ENCODE assay signal across 1 cellular context in the genomic region with DNA sequence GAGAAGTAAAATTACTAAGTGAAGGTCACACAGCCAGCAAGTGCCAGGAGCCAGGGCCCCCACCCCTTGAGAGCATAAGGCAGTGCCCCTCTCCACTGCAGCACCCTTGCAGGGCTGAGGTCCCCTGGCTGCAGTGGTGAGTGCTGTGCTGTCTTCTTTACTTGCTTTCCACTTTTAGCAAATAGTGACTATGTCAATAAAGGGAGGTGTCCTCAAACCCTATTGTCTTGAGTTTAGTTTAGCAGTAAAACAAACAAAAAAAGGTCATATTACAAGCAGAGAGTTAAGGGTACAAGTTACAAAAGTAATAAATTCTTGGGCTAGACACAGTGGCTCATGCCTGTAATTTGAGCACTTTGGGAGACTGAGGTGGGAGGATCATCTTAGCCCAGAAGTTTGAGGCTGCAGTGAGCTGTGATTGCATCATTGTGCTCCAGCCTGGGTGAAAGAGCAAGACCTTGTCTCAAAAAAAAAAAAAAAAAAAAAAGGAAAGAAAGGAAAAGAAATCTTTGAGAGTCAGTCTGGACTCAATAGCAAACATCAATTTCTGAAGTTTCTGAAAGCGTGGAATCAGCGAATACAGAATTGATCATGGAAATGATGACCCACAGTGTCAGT.
TF ChIP-seq lines count a peak whose summit lies in the region.

No MANE protein-coding gene starts in this region.

TF ChIP-seq in HepG2, 621 proteins besides CTCF, POLR2A, EP300 and RAD21 (continued from another document and continues in another):
- TF ChIP-seq, protein P1, sequence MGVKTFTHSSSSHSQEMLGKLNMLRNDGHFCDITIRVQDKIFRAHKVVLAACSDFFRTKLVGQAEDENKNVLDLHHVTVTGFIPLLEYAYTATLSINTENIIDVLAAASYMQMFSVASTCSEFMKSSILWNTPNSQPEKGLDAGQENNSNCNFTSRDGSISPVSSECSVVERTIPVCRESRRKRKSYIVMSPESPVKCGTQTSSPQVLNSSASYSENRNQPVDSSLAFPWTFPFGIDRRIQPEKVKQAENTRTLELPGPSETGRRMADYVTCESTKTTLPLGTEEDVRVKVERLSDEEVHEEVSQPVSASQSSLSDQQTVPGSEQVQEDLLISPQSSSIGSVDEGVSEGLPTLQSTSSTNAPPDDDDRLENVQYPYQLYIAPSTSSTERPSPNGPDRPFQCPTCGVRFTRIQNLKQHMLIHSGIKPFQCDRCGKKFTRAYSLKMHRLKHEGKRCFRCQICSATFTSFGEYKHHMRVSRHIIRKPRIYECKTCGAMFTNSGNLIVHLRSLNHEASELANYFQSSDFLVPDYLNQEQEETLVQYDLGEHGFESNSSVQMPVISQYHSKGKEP (CRISPR knock-in tag; IDR thresholded peaks at IDR 0.05), result no peak
- TF ChIP-seq, protein P2, sequence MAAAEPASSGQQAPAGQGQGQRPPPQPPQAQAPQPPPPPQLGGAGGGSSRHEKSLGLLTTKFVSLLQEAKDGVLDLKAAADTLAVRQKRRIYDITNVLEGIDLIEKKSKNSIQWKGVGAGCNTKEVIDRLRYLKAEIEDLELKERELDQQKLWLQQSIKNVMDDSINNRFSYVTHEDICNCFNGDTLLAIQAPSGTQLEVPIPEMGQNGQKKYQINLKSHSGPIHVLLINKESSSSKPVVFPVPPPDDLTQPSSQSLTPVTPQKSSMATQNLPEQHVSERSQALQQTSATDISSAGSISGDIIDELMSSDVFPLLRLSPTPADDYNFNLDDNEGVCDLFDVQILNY (CRISPR knock-in tag; conservative IDR thresholded peaks at IDR 0.05), result no peak
- TF ChIP-seq, protein P3, sequence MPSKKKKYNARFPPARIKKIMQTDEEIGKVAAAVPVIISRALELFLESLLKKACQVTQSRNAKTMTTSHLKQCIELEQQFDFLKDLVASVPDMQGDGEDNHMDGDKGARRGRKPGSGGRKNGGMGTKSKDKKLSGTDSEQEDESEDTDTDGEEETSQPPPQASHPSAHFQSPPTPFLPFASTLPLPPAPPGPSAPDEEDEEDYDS (CRISPR knock-in tag; IDR thresholded peaks at IDR 0.05), result 0 out of 2 replicates have a peak, but pooled peaks have one; percentile 24
- TF ChIP-seq RFX1 (IDR thresholded peaks at IDR 0.05), result no peak
- no peak for TF ChIP-seq PTBP1 (IDR thresholded peaks at IDR 0.05; ENCODE audit: low read depth, low read length, poor library complexity, severe bottlenecking)
- TF ChIP-seq, protein P4, sequence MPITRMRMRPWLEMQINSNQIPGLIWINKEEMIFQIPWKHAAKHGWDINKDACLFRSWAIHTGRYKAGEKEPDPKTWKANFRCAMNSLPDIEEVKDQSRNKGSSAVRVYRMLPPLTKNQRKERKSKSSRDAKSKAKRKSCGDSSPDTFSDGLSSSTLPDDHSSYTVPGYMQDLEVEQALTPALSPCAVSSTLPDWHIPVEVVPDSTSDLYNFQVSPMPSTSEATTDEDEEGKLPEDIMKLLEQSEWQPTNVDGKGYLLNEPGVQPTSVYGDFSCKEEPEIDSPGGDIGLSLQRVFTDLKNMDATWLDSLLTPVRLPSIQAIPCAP (CRISPR knock-in tag; IDR thresholded peaks at IDR 0.05; ENCODE audit: low read depth), result no peak
- TF ChIP-seq, protein P5, sequence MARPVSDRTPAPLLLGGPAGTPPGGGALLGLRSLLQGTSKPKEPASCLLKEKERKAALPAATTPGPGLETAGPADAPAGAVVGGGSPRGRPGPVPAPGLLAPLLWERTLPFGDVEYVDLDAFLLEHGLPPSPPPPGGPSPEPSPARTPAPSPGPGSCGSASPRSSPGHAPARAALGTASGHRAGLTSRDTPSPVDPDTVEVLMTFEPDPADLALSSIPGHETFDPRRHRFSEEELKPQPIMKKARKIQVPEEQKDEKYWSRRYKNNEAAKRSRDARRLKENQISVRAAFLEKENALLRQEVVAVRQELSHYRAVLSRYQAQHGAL (CRISPR knock-in tag; IDR thresholded peaks at IDR 0.05; ENCODE audit: not compliant biosample characterization), result no peak
- TF ChIP-seq, protein P6, sequence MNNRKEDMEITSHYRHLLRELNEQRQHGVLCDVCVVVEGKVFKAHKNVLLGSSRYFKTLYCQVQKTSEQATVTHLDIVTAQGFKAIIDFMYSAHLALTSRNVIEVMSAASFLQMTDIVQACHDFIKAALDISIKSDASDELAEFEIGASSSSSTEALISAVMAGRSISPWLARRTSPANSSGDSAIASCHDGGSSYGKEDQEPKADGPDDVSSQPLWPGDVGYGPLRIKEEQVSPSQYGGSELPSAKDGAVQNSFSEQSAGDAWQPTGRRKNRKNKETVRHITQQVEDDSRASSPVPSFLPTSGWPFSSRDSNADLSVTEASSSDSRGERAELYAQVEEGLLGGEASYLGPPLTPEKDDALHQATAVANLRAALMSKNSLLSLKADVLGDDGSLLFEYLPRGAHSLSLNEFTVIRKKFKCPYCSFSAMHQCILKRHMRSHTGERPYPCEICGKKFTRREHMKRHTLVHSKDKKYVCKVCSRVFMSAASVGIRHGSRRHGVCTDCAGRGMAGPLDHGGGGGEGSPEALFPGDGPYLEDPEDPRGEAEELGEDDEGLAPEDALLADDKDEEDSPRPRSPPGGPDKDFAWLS (CRISPR knock-in tag; IDR thresholded peaks at IDR 0.05; ENCODE audit: borderline replicate concordance), result no peak
- TF ChIP-seq, protein P7, sequence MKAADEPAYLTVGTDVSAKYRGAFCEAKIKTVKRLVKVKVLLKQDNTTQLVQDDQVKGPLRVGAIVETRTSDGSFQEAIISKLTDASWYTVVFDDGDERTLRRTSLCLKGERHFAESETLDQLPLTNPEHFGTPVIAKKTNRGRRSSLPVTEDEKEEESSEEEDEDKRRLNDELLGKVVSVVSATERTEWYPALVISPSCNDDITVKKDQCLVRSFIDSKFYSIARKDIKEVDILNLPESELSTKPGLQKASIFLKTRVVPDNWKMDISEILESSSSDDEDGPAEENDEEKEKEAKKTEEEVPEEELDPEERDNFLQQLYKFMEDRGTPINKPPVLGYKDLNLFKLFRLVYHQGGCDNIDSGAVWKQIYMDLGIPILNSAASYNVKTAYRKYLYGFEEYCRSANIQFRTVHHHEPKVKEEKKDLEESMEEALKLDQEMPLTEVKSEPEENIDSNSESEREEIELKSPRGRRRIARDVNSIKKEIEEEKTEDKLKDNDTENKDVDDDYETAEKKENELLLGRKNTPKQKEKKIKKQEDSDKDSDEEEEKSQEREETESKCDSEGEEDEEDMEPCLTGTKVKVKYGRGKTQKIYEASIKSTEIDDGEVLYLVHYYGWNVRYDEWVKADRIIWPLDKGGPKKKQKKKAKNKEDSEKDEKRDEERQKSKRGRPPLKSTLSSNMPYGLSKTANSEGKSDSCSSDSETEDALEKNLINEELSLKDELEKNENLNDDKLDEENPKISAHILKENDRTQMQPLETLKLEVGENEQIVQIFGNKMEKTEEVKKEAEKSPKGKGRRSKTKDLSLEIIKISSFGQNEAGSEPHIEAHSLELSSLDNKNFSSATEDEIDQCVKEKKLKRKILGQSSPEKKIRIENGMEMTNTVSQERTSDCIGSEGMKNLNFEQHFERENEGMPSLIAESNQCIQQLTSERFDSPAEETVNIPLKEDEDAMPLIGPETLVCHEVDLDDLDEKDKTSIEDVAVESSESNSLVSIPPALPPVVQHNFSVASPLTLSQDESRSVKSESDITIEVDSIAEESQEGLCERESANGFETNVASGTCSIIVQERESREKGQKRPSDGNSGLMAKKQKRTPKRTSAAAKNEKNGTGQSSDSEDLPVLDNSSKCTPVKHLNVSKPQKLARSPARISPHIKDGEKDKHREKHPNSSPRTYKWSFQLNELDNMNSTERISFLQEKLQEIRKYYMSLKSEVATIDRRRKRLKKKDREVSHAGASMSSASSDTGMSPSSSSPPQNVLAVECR (CRISPR knock-in tag; IDR thresholded peaks at IDR 0.05; ENCODE audit: borderline replicate concordance), result no peak; the same call in 1 of the 2 replicates
- TF ChIP-seq ZNF30 (CRISPR knock-in tag; IDR thresholded peaks at IDR 0.05), result no peak
- peak; percentile 68; the same call in 1 of the 2 replicates for TF ChIP-seq NKX3-1 (CRISPR knock-in tag; IDR thresholded peaks at IDR 0.05)
- no peak for TF ChIP-seq ZNF337 (CRISPR knock-in tag; IDR thresholded peaks at IDR 0.05; ENCODE audit: borderline replicate concordance, low read depth)
- TF ChIP-seq ZNF331 (CRISPR knock-in tag; IDR thresholded peaks at IDR 0.05), result peak; percentile 39
- TF ChIP-seq NFRKB (IDR thresholded peaks at IDR 0.05), result no peak
- TF ChIP-seq GTF2F1 (IDR thresholded peaks at IDR 0.05; ENCODE audit: low read length), result no peak
- TF ChIP-seq MATR3 (CRISPR knock-in tag; IDR thresholded peaks at IDR 0.05), result no peak
- TF ChIP-seq HOXD1 (CRISPR knock-in tag; IDR thresholded peaks at IDR 0.05), result no peak
- peak; percentile 82; the same call in 1 of the 2 replicates for TF ChIP-seq HMG20A (CRISPR knock-in tag; IDR thresholded peaks at IDR 0.05; ENCODE audit: borderline replicate concordance)
- no peak for TF ChIP-seq ZBTB1 (CRISPR knock-in tag; IDR thresholded peaks at IDR 0.05; ENCODE audit: borderline replicate concordance)
- no peak for TF ChIP-seq ATRX (CRISPR knock-in tag; IDR thresholded peaks at IDR 0.05; ENCODE audit: borderline replicate concordance)
- no peak for TF ChIP-seq HIVEP1 (CRISPR knock-in tag; IDR thresholded peaks at IDR 0.05)
- no peak for TF ChIP-seq SNAPC2 (CRISPR knock-in tag; IDR thresholded peaks at IDR 0.05)
- TF ChIP-seq STAT5B (CRISPR knock-in tag; IDR thresholded peaks at IDR 0.05), result no peak
- no peak for TF ChIP-seq ZNF562 (CRISPR knock-in tag; IDR thresholded peaks at IDR 0.05; ENCODE audit: borderline replicate concordance)
- TF ChIP-seq ZNF674 (CRISPR knock-in tag; IDR thresholded peaks at IDR 0.05; ENCODE audit: low read depth), result no peak
- TF ChIP-seq CENPX (CRISPR knock-in tag; IDR thresholded peaks at IDR 0.05), result no peak
- TF ChIP-seq MIER3 (CRISPR knock-in tag; IDR thresholded peaks at IDR 0.05; ENCODE audit: borderline replicate concordance), result peak; percentile 51; the same call in 1 of the 2 replicates
- TF ChIP-seq, protein P8, sequence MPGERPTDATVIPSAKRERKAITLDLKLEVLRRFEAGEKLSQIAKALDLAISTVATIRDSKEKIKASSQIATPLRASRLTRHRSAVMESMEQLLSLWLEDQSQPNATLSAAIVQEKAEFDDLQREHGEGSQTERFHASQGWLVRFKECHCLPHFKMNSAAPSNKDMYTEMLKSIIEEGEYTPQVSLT (CRISPR knock-in tag; IDR thresholded peaks at IDR 0.05; ENCODE audit: borderline replicate concordance, low read depth), result no peak
- no peak; the same call in 1 of the 2 replicates for TF ChIP-seq ZBTB7B (CRISPR knock-in tag; IDR thresholded peaks at IDR 0.05)
- TF ChIP-seq CC2D1A (CRISPR knock-in tag; IDR thresholded peaks at IDR 0.05), result no peak
- TF ChIP-seq, protein P9, sequence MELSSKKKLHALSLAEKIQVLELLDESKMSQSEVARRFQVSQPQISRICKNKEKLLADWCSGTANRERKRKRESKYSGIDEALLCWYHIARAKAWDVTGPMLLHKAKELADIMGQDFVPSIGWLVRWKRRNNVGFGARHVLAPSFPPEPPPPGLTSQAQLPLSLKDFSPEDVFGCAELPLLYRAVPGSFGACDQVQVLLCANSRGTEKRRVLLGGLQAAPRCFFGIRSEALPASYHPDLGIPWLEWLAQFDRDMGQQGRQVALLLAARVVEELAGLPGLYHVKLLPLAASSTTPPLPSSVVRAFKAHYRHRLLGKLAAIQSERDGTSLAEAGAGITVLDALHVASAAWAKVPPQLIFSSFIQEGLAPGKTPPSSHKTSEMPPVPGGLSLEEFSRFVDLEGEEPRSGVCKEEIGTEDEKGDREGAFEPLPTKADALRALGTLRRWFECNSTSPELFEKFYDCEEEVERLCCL (CRISPR knock-in tag; IDR thresholded peaks at IDR 0.05; ENCODE audit: borderline replicate concordance), result no peak
- TF ChIP-seq CAMTA2 (CRISPR knock-in tag; IDR thresholded peaks at IDR 0.05; ENCODE audit: borderline replicate concordance), result no peak
- no peak for TF ChIP-seq ZNF850 (CRISPR knock-in tag; conservative IDR thresholded peaks at IDR 0.05)
- no peak for TF ChIP-seq MED8 (CRISPR knock-in tag; IDR thresholded peaks at IDR 0.05; ENCODE audit: insufficient replicate concordance)
- TF ChIP-seq, protein P10, sequence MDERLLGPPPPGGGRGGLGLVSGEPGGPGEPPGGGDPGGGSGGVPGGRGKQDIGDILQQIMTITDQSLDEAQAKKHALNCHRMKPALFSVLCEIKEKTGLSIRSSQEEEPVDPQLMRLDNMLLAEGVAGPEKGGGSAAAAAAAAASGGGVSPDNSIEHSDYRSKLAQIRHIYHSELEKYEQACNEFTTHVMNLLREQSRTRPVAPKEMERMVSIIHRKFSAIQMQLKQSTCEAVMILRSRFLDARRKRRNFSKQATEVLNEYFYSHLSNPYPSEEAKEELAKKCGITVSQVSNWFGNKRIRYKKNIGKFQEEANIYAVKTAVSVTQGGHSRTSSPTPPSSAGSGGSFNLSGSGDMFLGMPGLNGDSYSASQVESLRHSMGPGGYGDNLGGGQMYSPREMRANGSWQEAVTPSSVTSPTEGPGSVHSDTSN (CRISPR knock-in tag; IDR thresholded peaks at IDR 0.05), result no peak
- TF ChIP-seq ZNF121 (CRISPR knock-in tag; IDR thresholded peaks at IDR 0.05), result no peak
- no peak for TF ChIP-seq SIN3A (IDR thresholded peaks at IDR 0.05; ENCODE audit: borderline replicate concordance, low read depth, low read length)
- TF ChIP-seq ZNF615 (CRISPR knock-in tag; IDR thresholded peaks at IDR 0.05; ENCODE audit: borderline replicate concordance), result no peak
- TF ChIP-seq RCOR2 (CRISPR knock-in tag; IDR thresholded peaks at IDR 0.05), result peak; percentile 59
- no peak for TF ChIP-seq MYC (CRISPR knock-in tag; IDR thresholded peaks at IDR 0.05; ENCODE audit: borderline replicate concordance)
- TF ChIP-seq FOXA1 (IDR thresholded peaks at IDR 0.05), result peak; percentile 59
- TF ChIP-seq FOXA1 (CRISPR knock-in tag; IDR thresholded peaks at IDR 0.05), result peak; percentile 94
- TF ChIP-seq, protein P11, sequence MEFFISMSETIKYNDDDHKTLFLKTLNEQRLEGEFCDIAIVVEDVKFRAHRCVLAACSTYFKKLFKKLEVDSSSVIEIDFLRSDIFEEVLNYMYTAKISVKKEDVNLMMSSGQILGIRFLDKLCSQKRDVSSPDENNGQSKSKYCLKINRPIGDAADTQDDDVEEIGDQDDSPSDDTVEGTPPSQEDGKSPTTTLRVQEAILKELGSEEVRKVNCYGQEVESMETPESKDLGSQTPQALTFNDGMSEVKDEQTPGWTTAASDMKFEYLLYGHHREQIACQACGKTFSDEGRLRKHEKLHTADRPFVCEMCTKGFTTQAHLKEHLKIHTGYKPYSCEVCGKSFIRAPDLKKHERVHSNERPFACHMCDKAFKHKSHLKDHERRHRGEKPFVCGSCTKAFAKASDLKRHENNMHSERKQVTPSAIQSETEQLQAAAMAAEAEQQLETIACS (CRISPR knock-in tag; IDR thresholded peaks at IDR 0.05), result no peak
- TF ChIP-seq NBN (conservative IDR thresholded peaks at IDR 0.05), result no peak
- TF ChIP-seq, protein P12, sequence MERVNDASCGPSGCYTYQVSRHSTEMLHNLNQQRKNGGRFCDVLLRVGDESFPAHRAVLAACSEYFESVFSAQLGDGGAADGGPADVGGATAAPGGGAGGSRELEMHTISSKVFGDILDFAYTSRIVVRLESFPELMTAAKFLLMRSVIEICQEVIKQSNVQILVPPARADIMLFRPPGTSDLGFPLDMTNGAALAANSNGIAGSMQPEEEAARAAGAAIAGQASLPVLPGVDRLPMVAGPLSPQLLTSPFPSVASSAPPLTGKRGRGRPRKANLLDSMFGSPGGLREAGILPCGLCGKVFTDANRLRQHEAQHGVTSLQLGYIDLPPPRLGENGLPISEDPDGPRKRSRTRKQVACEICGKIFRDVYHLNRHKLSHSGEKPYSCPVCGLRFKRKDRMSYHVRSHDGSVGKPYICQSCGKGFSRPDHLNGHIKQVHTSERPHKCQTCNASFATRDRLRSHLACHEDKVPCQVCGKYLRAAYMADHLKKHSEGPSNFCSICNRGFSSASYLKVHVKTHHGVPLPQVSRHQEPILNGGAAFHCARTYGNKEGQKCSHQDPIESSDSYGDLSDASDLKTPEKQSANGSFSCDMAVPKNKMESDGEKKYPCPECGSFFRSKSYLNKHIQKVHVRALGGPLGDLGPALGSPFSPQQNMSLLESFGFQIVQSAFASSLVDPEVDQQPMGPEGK (CRISPR knock-in tag; IDR thresholded peaks at IDR 0.05), result peak; percentile 86
- TF ChIP-seq ZNF563 (CRISPR knock-in tag; IDR thresholded peaks at IDR 0.05), result no peak
- TF ChIP-seq HNRNPUL1 (IDR thresholded peaks at IDR 0.05; ENCODE audit: low read depth, low read length), result no peak
- no peak for TF ChIP-seq ZNF329 (CRISPR knock-in tag; IDR thresholded peaks at IDR 0.05; ENCODE audit: low read depth)
